In genomic region chr7:2477447-2478386, GRCh38 we compare ENCODE assay signal across 8 cellular contexts. TPM values are rescaled to one million over a fixed set of nuclear protein-coding genes. Genes with fewer than 3 reads are reported as not detected.
DNase-seq lines count a peak whose midpoint lies in the region; ATAC-seq and TF ChIP-seq lines count a peak whose summit lies in the region.

No MANE protein-coding gene starts in this region.

- no peak overlapping the region for H3K4me3 ChIP-seq in retinal pigment epithelial cell (ENCODE audit: low read length)

- TF ChIP-seq CTCF in retinal pigment epithelial cell (conservative IDR thresholded peaks at IDR 0.05; ENCODE audit: low read depth, low read length), result peak; percentile 88

- DNase-seq in GF-D8 (lab: John Stamatoyannopoulos, UW) (peak; percentile 76), Right ventricle myocardium superior (peak; percentile 81), retinal pigment epithelial cell (ENCODE audit: low read depth) (no peak), cortex of kidney (lab: John Stamatoyannopoulos, UW) (no peak)
- DNase-seq in activated naive CD4-positive, alpha-beta T cell treated with anti-CD3 and anti-CD28 coated beads, Interleukin-2, amount 50 U/mL, for 16 hours, result peak; percentile 56

- ATAC-seq in HG03442 (IDR thresholded peaks at IDR 0.05; ENCODE audit: unreplicated experiment) (peak; percentile 67), SK-N-SH treated with all-trans-retinoic acid at 6 μM for 48 hours (peak; percentile 99), Right ventricle myocardium superior (ENCODE audit: poor library complexity) (peak; percentile 88), GM21576 (IDR thresholded peaks at IDR 0.05; ENCODE audit: unreplicated experiment) (no peak)

- intact Hi-C loops in Right ventricle myocardium superior (cut with DNase I), result no loop called here

TF ChIP-seq in SK-N-SH treated with all-trans-retinoic acid at 6 μM for 48 hours, 23 proteins besides CTCF, POLR2A, EP300 and RAD21:
- TF ChIP-seq ZFP30 (CRISPR knock-in tag; IDR thresholded peaks at IDR 0.05) (no peak), PPARA (CRISPR knock-in tag; IDR thresholded peaks at IDR 0.05; ENCODE audit: borderline replicate concordance) (no peak), BACH2 (CRISPR knock-in tag; IDR thresholded peaks at IDR 0.05; ENCODE audit: borderline replicate concordance) (no peak), TOX (CRISPR knock-in tag; IDR thresholded peaks at IDR 0.05; ENCODE audit: borderline replicate concordance) (no peak), SNAI2 (CRISPR knock-in tag; IDR thresholded peaks at IDR 0.05) (no peak), TCF4 (CRISPR knock-in tag; IDR thresholded peaks at IDR 0.05; ENCODE audit: borderline replicate concordance) (no peak), CSDC2 (CRISPR knock-in tag; IDR thresholded peaks at IDR 0.05) (no peak), GLIS3 (CRISPR knock-in tag; IDR thresholded peaks at IDR 0.05) (no peak), CSRNP3 (CRISPR knock-in tag; IDR thresholded peaks at IDR 0.05) (no peak), ZNF8 (CRISPR knock-in tag; IDR thresholded peaks at IDR 0.05) (no peak), ESRRG (CRISPR knock-in tag; IDR thresholded peaks at IDR 0.05) (no peak), ZNF565 (CRISPR knock-in tag; conservative IDR thresholded peaks at IDR 0.05; ENCODE audit: low read depth) (no peak), CREB5 (CRISPR knock-in tag; IDR thresholded peaks at IDR 0.05; ENCODE audit: low read depth) (no peak), ARNTL (CRISPR knock-in tag; IDR thresholded peaks at IDR 0.05; ENCODE audit: borderline replicate concordance, low read depth) (no peak), ZC3H10 (CRISPR knock-in tag; IDR thresholded peaks at IDR 0.05) (no peak)
- TF ChIP-seq, protein P1, sequence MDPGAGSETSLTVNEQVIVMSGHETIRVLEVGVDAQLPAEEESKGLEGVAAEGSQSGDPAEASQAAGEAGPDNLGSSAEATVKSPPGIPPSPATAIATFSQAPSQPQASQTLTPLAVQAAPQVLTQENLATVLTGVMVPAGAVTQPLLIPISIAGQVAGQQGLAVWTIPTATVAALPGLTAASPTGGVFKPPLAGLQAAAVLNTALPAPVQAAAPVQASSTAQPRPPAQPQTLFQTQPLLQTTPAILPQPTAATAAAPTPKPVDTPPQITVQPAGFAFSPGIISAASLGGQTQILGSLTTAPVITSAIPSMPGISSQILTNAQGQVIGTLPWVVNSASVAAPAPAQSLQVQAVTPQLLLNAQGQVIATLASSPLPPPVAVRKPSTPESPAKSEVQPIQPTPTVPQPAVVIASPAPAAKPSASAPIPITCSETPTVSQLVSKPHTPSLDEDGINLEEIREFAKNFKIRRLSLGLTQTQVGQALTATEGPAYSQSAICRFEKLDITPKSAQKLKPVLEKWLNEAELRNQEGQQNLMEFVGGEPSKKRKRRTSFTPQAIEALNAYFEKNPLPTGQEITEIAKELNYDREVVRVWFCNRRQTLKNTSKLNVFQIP (CRISPR knock-in tag; IDR thresholded peaks at IDR 0.05; ENCODE audit: borderline replicate concordance, low read depth), result no peak

RNA-seq across cellular contexts. Expression of gene GRIFIN, which starts 1.5 kb away (rescaled TPM):
- total RNA-seq in Right ventricle myocardium superior, result not detected

RNA-seq across cellular contexts. Expression of gene LFNG, which starts 41.9 kb away (rescaled TPM):
- total RNA-seq in Right ventricle myocardium superior, result 4.6 TPM

Comparison
In these comparisons a context has a peak if more than half of its experiments do, and no peak if none do; other contexts are left out.
1. DNase-seq: peak in GF-D8 (single experiment), activated naive CD4-positive, alpha-beta T cell treated with anti-CD3 and anti-CD28 coated beads, Interleukin-2, amount 50 U/mL, for 16 hours (single experiment) and Right ventricle myocardium superior (single experiment); none in retinal pigment epithelial cell (single experiment) and cortex of kidney (single experiment).